28 cellular contexts compared by ENCODE assay signal in the genomic region with DNA sequence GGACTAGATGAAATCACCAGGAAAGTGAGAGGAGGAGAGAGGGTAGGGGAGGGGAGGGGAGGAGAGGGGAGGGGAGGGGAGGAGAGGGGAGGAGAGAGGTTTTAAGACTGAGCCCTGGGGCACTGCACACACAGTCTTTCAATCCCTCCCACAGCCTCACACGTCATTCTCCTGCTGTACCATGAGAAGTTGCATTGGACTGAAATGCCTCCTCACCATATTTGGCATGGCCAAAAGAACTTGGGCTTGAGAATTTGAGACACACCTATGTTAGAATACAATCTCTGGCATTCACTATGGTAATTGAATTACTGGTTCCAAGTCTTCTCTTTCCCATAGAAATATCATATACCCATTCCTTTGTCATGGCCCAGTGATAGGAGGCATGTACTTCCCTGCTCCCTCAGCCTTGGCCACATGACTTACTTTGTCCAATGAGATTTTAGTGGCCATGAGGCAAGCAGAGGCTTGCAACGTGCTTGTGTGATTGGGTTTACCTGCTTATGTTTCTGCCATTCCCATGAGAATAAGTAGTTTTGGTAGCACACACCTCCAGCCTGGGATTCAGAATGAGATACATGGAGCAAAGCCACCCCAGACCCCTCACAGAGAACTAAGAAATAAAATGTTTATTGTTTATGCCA.
DNase-seq lines count a peak whose midpoint lies in the region; ATAC-seq and TF ChIP-seq lines count a peak whose summit lies in the region.
"Had no signal": no experiment of that assay in that cellular context is flagged by ENCODE, and none has a peak within 500 bp of the region (broad histone marks: within the 10 kb centered on the region; RNA-seq: fewer than 3 reads in every experiment).

No MANE protein-coding gene starts in this region.

- no peaks in the 10 kb centered on the region for H3K27me3 ChIP-seq in CD8-positive, alpha-beta T cell (ENCODE audit: insufficient read depth, low read length)
- H3K27me3 ChIP-seq: BE2C had no signal

- H3K27ac ChIP-seq in CD8-positive, alpha-beta T cell (ENCODE audit: low read depth, low read length): no peak overlapping the region
- H3K27ac ChIP-seq: RWPE1 had no signal

- H3K36me3 ChIP-seq in CD8-positive, alpha-beta T cell (ENCODE audit: insufficient read depth, low read length): no peaks in the 10 kb centered on the region
- H3K36me3 ChIP-seq: BE2C, HAP-1 had no signal

- intact Hi-C loops in CD8-positive, alpha-beta T cell (cut with DNase I, micrococcal nuclease): no loop called here

- CTCF ChIA-PET in WTC11 (lab: Charles Lee): no interaction called here
- CTCF ChIA-PET in CD8-positive, alpha-beta T cell (lab: Charles Lee): no interaction called here

- ATAC-seq in WTC11: no peak
- no peak for ATAC-seq in CD8-positive, alpha-beta T cell
- no peak for ATAC-seq in natural killer cell treated with Interleukin-12 subunit alpha and Interleukin-12 subunit beta and Interleukin-15 and Interleukin-18, amount 100 ng/mL, for 72 hours
- ATAC-seq: GM23338, Panc1 had no signal

- H3K4me3 ChIP-seq in epithelial cell of esophagus (ENCODE audit: low read length): no peak overlapping the region
- no peak overlapping the region for H3K4me3 ChIP-seq in CD8-positive, alpha-beta T cell (ENCODE audit: low read depth, low read length)
- H3K4me3 ChIP-seq: GM23338, HAP-1 had no signal

- H3K9me3 ChIP-seq in CD8-positive, alpha-beta T cell (ENCODE audit: low read length): no peaks in the 10 kb centered on the region
- H3K9me3 ChIP-seq: BE2C, HAP-1 had no signal

- no peak overlapping the region for H3K4me3 Mint-ChIP-seq in WTC11
- no peak overlapping the region for H3K4me3 Mint-ChIP-seq in CD8-positive, alpha-beta T cell
- H3K4me3 Mint-ChIP-seq in natural killer cell treated with Interleukin-12 subunit alpha and Interleukin-12 subunit beta and Interleukin-15 and Interleukin-18, amount 100 ng/mL, for 72 hours: no peak overlapping the region
- H3K4me3 Mint-ChIP-seq: CD14-positive monocyte, GM23338, HFFc6 had no signal

- peak; percentile 50 for DNase-seq in NCI-H2171 treated with DMSO at 0.1 percent for 48 hours (lab: John Stamatoyannopoulos, UW)
- DNase-seq in NCI-H2171 (lab: John Stamatoyannopoulos, UW): no peak
- DNase-seq in WTC11 (ENCODE audit: low spot score): no peak
- DNase-seq in epithelial cell of esophagus (ENCODE audit: low read depth): peak; percentile 12
- DNase-seq in activated naive CD4-positive, alpha-beta T cell treated with Interleukin-2 at 50 U/mL for 16 hours: no peak
- DNase-seq in CD8-positive, alpha-beta T cell: no peak
- DNase-seq in natural killer cell treated with Interleukin-12 subunit alpha and Interleukin-12 subunit beta and Interleukin-15 and Interleukin-18, amount 100 ng/mL, for 72 hours (ENCODE audit: low spot score): no peak
- DNase-seq: 8988T, ACHN, BE2C, Calu3, DMS79 treated with DMSO at 0.1 percent for 48 hours, GF-D8, HFFc6, KG1, MM.1S, NCI-H1092, NCI-H1436, NCI-H187, NCI-H2081 treated with DMSO at 0.1 percent for 48 hours, NCI-H2227 treated with DMSO at 0.1 percent for 48 hours, NCI-H526 treated with DMSO at 0.1 percent for 48 hours, SHP77 had no signal

- H3K27me3 Mint-ChIP-seq in WTC11 (ENCODE audit: low read depth): no peaks in the 10 kb centered on the region
- peaks cover 4% of the 10 kb centered on the region for H3K27me3 Mint-ChIP-seq in CD8-positive, alpha-beta T cell (ENCODE audit: low read depth)
- peaks cover 7 to 11% of the 10 kb centered on the region in 2 donors for H3K27me3 Mint-ChIP-seq in natural killer cell treated with Interleukin-12 subunit alpha and Interleukin-12 subunit beta and Interleukin-15 and Interleukin-18, amount 100 ng/mL, for 72 hours

- POLR2A ChIA-PET in WTC11 (lab: Charles Lee): no interaction called here
- POLR2A ChIA-PET in CD8-positive, alpha-beta T cell (lab: Charles Lee): no interaction called here

- H3K4me1 Mint-ChIP-seq in WTC11: no peaks in the 10 kb centered on the region
- H3K4me1 Mint-ChIP-seq in CD8-positive, alpha-beta T cell (ENCODE audit: low read depth): no peaks in the 10 kb centered on the region
- H3K4me1 Mint-ChIP-seq in natural killer cell treated with Interleukin-12 subunit alpha and Interleukin-12 subunit beta and Interleukin-15 and Interleukin-18, amount 100 ng/mL, for 72 hours (ENCODE audit: low read depth in 2 of 2): peaks cover 0 to 7% of the 10 kb centered on the region in 2 donors
- H3K4me1 Mint-ChIP-seq: CD14-positive monocyte, GM23338 had no signal

- H3K27ac Mint-ChIP-seq in WTC11: no peak overlapping the region
- H3K27ac Mint-ChIP-seq in CD8-positive, alpha-beta T cell: no peak overlapping the region
- no peak overlapping the region for H3K27ac Mint-ChIP-seq in natural killer cell treated with Interleukin-12 subunit alpha and Interleukin-12 subunit beta and Interleukin-15 and Interleukin-18, amount 100 ng/mL, for 72 hours
- H3K27ac Mint-ChIP-seq: CD14-positive monocyte, GM23338, HFFc6 had no signal

- TF ChIP-seq CTCF in WTC11 (IDR thresholded peaks at IDR 0.05) (no peak), epithelial cell of esophagus (IDR thresholded peaks at IDR 0.05; ENCODE audit: insufficient read depth, low read depth, low read length, missing control alignments) (no peak)
- TF ChIP-seq CTCF in CD8-positive, alpha-beta T cell (IDR thresholded peaks at IDR 0.05): no peak

- no peaks in the 10 kb centered on the region for H3K36me3 Mint-ChIP-seq in WTC11
- H3K36me3 Mint-ChIP-seq in CD8-positive, alpha-beta T cell: no peaks in the 10 kb centered on the region
- H3K36me3 Mint-ChIP-seq in natural killer cell treated with Interleukin-12 subunit alpha and Interleukin-12 subunit beta and Interleukin-15 and Interleukin-18, amount 100 ng/mL, for 72 hours: no peaks in the 10 kb centered on the region
- H3K36me3 Mint-ChIP-seq: CD14-positive monocyte had no signal

- H3K4me1 ChIP-seq in CD8-positive, alpha-beta T cell (ENCODE audit: insufficient read depth, low read length): no peaks in the 10 kb centered on the region
- H3K4me1 ChIP-seq: BE2C, HAP-1 had no signal

- peaks cover 3% of the 10 kb centered on the region; the same call in 1 of the 2 replicates for H3K9me3 Mint-ChIP-seq in WTC11
- no peaks in the 10 kb centered on the region for H3K9me3 Mint-ChIP-seq in CD8-positive, alpha-beta T cell
- no peaks in the 10 kb centered on the region for H3K9me3 Mint-ChIP-seq in natural killer cell treated with Interleukin-12 subunit alpha and Interleukin-12 subunit beta and Interleukin-15 and Interleukin-18, amount 100 ng/mL, for 72 hours
- H3K9me3 Mint-ChIP-seq: GM23338, HFFc6 had no signal

TF ChIP-seq in WTC11, 78 proteins besides CTCF, POLR2A, EP300 and RAD21:
- TF ChIP-seq NFYB (CRISPR knock-in tag; conservative IDR thresholded peaks at IDR 0.05; ENCODE audit: low read depth) (peak; percentile 61), ZNF121 (CRISPR knock-in tag; IDR thresholded peaks at IDR 0.05) (no peak)
- TF ChIP-seq, protein P1, sequence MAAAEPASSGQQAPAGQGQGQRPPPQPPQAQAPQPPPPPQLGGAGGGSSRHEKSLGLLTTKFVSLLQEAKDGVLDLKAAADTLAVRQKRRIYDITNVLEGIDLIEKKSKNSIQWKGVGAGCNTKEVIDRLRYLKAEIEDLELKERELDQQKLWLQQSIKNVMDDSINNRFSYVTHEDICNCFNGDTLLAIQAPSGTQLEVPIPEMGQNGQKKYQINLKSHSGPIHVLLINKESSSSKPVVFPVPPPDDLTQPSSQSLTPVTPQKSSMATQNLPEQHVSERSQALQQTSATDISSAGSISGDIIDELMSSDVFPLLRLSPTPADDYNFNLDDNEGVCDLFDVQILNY (CRISPR knock-in tag; IDR thresholded peaks at IDR 0.05): no peak
- TF ChIP-seq, protein P2, sequence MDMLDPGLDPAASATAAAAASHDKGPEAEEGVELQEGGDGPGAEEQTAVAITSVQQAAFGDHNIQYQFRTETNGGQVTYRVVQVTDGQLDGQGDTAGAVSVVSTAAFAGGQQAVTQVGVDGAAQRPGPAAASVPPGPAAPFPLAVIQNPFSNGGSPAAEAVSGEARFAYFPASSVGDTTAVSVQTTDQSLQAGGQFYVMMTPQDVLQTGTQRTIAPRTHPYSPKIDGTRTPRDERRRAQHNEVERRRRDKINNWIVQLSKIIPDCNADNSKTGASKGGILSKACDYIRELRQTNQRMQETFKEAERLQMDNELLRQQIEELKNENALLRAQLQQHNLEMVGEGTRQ (CRISPR knock-in tag; IDR thresholded peaks at IDR 0.05): peak; percentile 55

Comparison
In these comparisons a context has a peak if more than half of its experiments do, and no peak if none do; other contexts are left out.
1. DNase-seq: peak in NCI-H2171 treated with DMSO at 0.1 percent for 48 hours (single experiment) and epithelial cell of esophagus (single experiment); none in NCI-H2171 (single experiment), WTC11 (single experiment), activated naive CD4-positive, alpha-beta T cell treated with Interleukin-2 at 50 U/mL for 16 hours (single experiment), CD8-positive, alpha-beta T cell (0 of 7) and natural killer cell treated with Interleukin-12 subunit alpha and Interleukin-12 subunit beta and Interleukin-15 and Interleukin-18, amount 100 ng/mL, for 72 hours (single experiment).